In the genomic region with DNA sequence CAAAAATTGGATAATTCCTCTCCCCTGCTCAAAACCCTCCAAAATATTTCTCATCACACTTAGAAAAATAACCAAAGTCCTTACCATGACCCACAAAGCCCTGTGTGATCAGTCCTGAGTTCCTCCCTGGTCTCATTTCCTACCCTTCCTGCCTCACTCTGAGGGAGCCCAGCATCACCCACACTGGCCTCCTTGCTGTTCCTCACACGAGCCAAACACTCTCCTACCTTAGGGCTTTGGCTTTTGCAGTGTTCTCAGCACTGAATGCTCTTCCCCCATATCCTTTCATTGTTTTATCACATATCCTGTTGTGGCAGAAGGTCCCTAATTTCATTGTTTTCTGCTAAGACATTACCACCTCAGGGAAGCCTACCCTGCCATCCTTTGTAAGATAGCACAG, we compare ENCODE assay signal across 39 cellular contexts. TPM values are rescaled to one million over a fixed set of nuclear protein-coding genes. Genes with fewer than 3 reads are reported as not detected.
"Had no signal": no experiment of that assay in that cellular context is flagged by ENCODE, and none has a peak within 500 bp of the region (broad histone marks: within the 10 kb centered on the region; RNA-seq: fewer than 3 reads in every experiment).

No MANE protein-coding gene starts in this region.

- H3K4me3 Mint-ChIP-seq: activated B cell treated with CpG ODN at 0.5 μM for 24 hours; activated CD4-positive, alpha-beta memory T cell treated with anti-CD3 and anti-CD28 coated beads for 36 hours; activated CD4-positive, alpha-beta T cell treated with anti-CD3 and anti-CD28 coated beads, Interleukin-2, amount 10 ng/mL, durations not matched to agents 24 days and 14 days; activated CD8-positive, alpha-beta T cell treated with anti-CD3 and anti-CD28 coated beads for 36 hours; activated naive CD4-positive, alpha-beta T cell treated with anti-CD3 and anti-CD28 coated beads for 36 hours; activated naive CD8-positive, alpha-beta T cell treated with anti-CD3 and anti-CD28 coated beads for 36 hours; activated T-cell treated with anti-CD3 and anti-CD28 coated beads, Interleukin-2, amount 50 U/mL, for 4 hours; activated T-cell treated with anti-CD3 and anti-CD28 coated beads, Interleukin-2, amount 50 U/mL, for 72 hours; activated T-helper 1 cell treated with anti-CD3 and anti-CD28 coated beads, Interleukin-12 subunit alpha, Interleukin-12 subunit beta, Interleukin-2, Interleukin-4 antibody, amounts not matched to agents 30 ng/mL and 10 ng/mL and 1 ng/mL, durations not matched to agents 14 hours and 24 hours and 36 hours; activated T-helper 17 cell treated with anti-CD3 and anti-CD28 coated beads, Interleukin-2, amount 50 U/mL, for 72 hours; T-helper 1 cell treated with Interleukin-12 subunit alpha and Interleukin-12 subunit beta and Interleukin-4 antibody, amounts not matched to agents 30 μg/mL and 1 μg/mL, for 36 hours; T-helper 2 cell treated with Interferon-gamma antibody and Interleukin-4, amounts not matched to agents 5 μg/mL and 100 μg/mL, for 36 hours had no signal

- H3K27ac Mint-ChIP-seq: activated B cell treated with CpG ODN at 0.5 μM for 24 hours; activated CD4-positive, alpha-beta memory T cell treated with anti-CD3 and anti-CD28 coated beads for 36 hours; activated CD4-positive, alpha-beta T cell treated with anti-CD3 and anti-CD28 coated beads, Interleukin-2, amount 10 ng/mL, durations not matched to agents 24 days and 14 days; activated CD8-positive, alpha-beta T cell treated with anti-CD3 and anti-CD28 coated beads for 36 hours; activated naive CD4-positive, alpha-beta T cell treated with anti-CD3 and anti-CD28 coated beads for 36 hours; activated naive CD4-positive, alpha-beta T cell treated with anti-CD3 and anti-CD28 coated beads, Interleukin-2, amount 50 U/mL, for 72 hours; activated naive CD8-positive, alpha-beta T cell treated with anti-CD3 and anti-CD28 coated beads for 36 hours; activated T-cell treated with anti-CD3 and anti-CD28 coated beads, Interleukin-2, amount 50 U/mL, for 72 hours; activated T-helper 1 cell treated with anti-CD3 and anti-CD28 coated beads, Interleukin-12 subunit alpha, Interleukin-12 subunit beta, Interleukin-2, Interleukin-4 antibody, amounts not matched to agents 30 ng/mL and 10 ng/mL and 1 ng/mL, durations not matched to agents 14 hours and 24 hours and 36 hours; activated T-helper 17 cell treated with anti-CD3 and anti-CD28 coated beads, Interleukin-2, amount 50 U/mL, for 72 hours; T-helper 1 cell treated with Interleukin-12 subunit alpha and Interleukin-12 subunit beta and Interleukin-4 antibody, amounts not matched to agents 30 μg/mL and 1 μg/mL, for 36 hours; T-helper 2 cell treated with Interferon-gamma antibody and Interleukin-4, amounts not matched to agents 5 μg/mL and 100 μg/mL, for 36 hours had no signal

- H3K9me3 Mint-ChIP-seq: activated T-helper 1 cell treated with anti-CD3 and anti-CD28 coated beads, Interleukin-12 subunit alpha, Interleukin-12 subunit beta, Interleukin-2, Interleukin-4 antibody, amounts not matched to agents 30 ng/mL and 10 ng/mL and 1 ng/mL, durations not matched to agents 14 hours and 24 hours and 36 hours; T-helper 2 cell treated with Interferon-gamma antibody and Interleukin-4, amounts not matched to agents 5 μg/mL and 100 μg/mL, for 36 hours had no signal

- H3K36me3 ChIP-seq: adrenal gland, brain microvascular endothelial cell, breast epithelium had no signal

- H3K4me1 ChIP-seq: adrenal gland, body of pancreas, breast epithelium had no signal

- H3K4me3 ChIP-seq: adrenal gland, body of pancreas, breast epithelium had no signal

- ATAC-seq: activated CD8-positive, alpha-beta T cell treated with anti-CD3 and anti-CD28 coated beads for 36 hours; activated naive CD4-positive, alpha-beta T cell treated with anti-CD3 and anti-CD28 coated beads, Interleukin-2, amount 50 U/mL, for 72 hours; activated T-cell treated with anti-CD3 and anti-CD28 coated beads, Interleukin-2, amount 50 U/mL, for 4 hours; activated T-cell treated with anti-CD3 and anti-CD28 coated beads, Interleukin-2, amount 50 U/mL, for 72 hours; activated T-helper 17 cell treated with anti-CD3 and anti-CD28 coated beads, Interleukin-2, amount 50 U/mL, for 72 hours; body of pancreas had no signal

- H3K27me3 ChIP-seq: adrenal gland, body of pancreas, brain microvascular endothelial cell, breast epithelium had no signal

- H3K36me3 Mint-ChIP-seq: activated CD4-positive, alpha-beta memory T cell treated with anti-CD3 and anti-CD28 coated beads for 36 hours; activated naive CD8-positive, alpha-beta T cell treated with anti-CD3 and anti-CD28 coated beads for 36 hours had no signal

- DNase-seq: activated B cell treated with CpG ODN at 0.5 μM for 24 hours; activated CD4-positive, alpha-beta memory T cell treated with anti-CD3 and anti-CD28 coated beads for 36 hours; activated CD4-positive, alpha-beta T cell treated with anti-CD3 and anti-CD28 coated beads for 4 hours; activated CD4-positive, alpha-beta T cell treated with anti-CD3 and anti-CD28 coated beads, Interleukin-2, amount 10 ng/mL, durations not matched to agents 24 days and 14 days; activated CD4-positive, alpha-beta T cell treated with anti-CD3 and anti-CD28 coated beads, Interleukin-2, amount 50 U/mL, for 1 hour; activated CD4-positive, alpha-beta T cell treated with anti-CD3 and anti-CD28 coated beads, Interleukin-2, amount 50 U/mL, for 4 hours; activated CD4-positive, CD25-positive, alpha-beta regulatory T cell treated with anti-CD3 and anti-CD28 coated beads, Interleukin-2, amount 50 U/mL, for 72 hours; activated CD8-positive, alpha-beta memory T cell treated with anti-CD3 and anti-CD28 coated beads, Interleukin-2, amount 50 U/mL, for 4 hours; activated CD8-positive, alpha-beta T cell treated with anti-CD3 and anti-CD28 coated beads for 36 hours; activated effector memory CD4-positive, alpha-beta T cell treated with anti-CD3 and anti-CD28 coated beads, Interleukin-2, amount 50 U/mL, for 16 hours; activated gamma-delta T cell treated with Interleukin-2 at 50 U/mL for 16 hours; activated naive CD4-positive, alpha-beta T cell; activated naive CD4-positive, alpha-beta T cell treated with anti-CD3 and anti-CD28 coated beads for 36 hours; activated naive CD4-positive, alpha-beta T cell treated with anti-CD3 and anti-CD28 coated beads, Interleukin-2, amount 50 U/mL, for 16 hours; activated naive CD8-positive, alpha-beta T cell treated with anti-CD3 and anti-CD28 coated beads for 36 hours; activated T-cell treated with anti-CD3 and anti-CD28 coated beads for 4 hours; activated T-cell treated with anti-CD3 and anti-CD28 coated beads, Interleukin-2, amount 50 U/mL, for 1 hour; activated T-cell treated with anti-CD3 and anti-CD28 coated beads, Interleukin-2, amount 50 U/mL, for 4 hours; activated T-cell treated with anti-CD3 and anti-CD28 coated beads, Interleukin-2, amount 50 U/mL, for 72 hours; adrenal gland; amniotic stem cell; aorta; body of pancreas; brain microvascular endothelial cell; central memory CD4-positive, alpha-beta T cell; T-helper 1 cell; T-helper 2 cell; T-helper 9 cell had no signal

- H3K27ac ChIP-seq: adrenal gland, body of pancreas, brain microvascular endothelial cell, breast epithelium, VCaP had no signal

- H3K4me1 Mint-ChIP-seq: activated B cell treated with CpG ODN at 0.5 μM for 24 hours; activated CD4-positive, alpha-beta T cell treated with anti-CD3 and anti-CD28 coated beads, Interleukin-2, amount 10 ng/mL, durations not matched to agents 24 days and 14 days; activated naive CD8-positive, alpha-beta T cell treated with anti-CD3 and anti-CD28 coated beads for 36 hours; activated T-helper 17 cell treated with anti-CD3 and anti-CD28 coated beads, Interleukin-2, amount 50 U/mL, for 72 hours had no signal

RNA-seq across cellular contexts. Expression of gene MGAT4D, which starts 12.2 kb away (rescaled TPM):
- total RNA-seq: activated B cell treated with CpG ODN at 0.5 μM for 24 hours; activated CD4-positive, alpha-beta memory T cell treated with anti-CD3 and anti-CD28 coated beads for 36 hours; activated CD4-positive, alpha-beta T cell treated with anti-CD3 and anti-CD28 coated beads, Interleukin-2, amount 10 ng/mL, durations not matched to agents 24 days and 14 days; activated CD8-positive, alpha-beta memory T cell treated with anti-CD3 and anti-CD28 coated beads for 36 hours; activated CD8-positive, alpha-beta T cell treated with anti-CD3 and anti-CD28 coated beads for 36 hours; activated naive CD4-positive, alpha-beta T cell treated with anti-CD3 and anti-CD28 coated beads for 36 hours; activated naive CD4-positive, alpha-beta T cell treated with anti-CD3 and anti-CD28 coated beads, Interleukin-2, amount 50 U/mL, for 72 hours; activated naive CD8-positive, alpha-beta T cell treated with anti-CD3 and anti-CD28 coated beads for 36 hours; activated T-cell treated with anti-CD3 and anti-CD28 coated beads, Interleukin-2, amount 50 U/mL, for 4 hours; activated T-cell treated with anti-CD3 and anti-CD28 coated beads, Interleukin-2, amount 50 U/mL, for 72 hours; activated T-helper 1 cell treated with anti-CD3 and anti-CD28 coated beads, Interleukin-12 subunit alpha, Interleukin-12 subunit beta, Interleukin-2, Interleukin-4 antibody, amounts not matched to agents 30 ng/mL and 10 ng/mL and 1 ng/mL, durations not matched to agents 14 hours and 24 hours and 36 hours; activated T-helper 17 cell treated with anti-CD3 and anti-CD28 coated beads, Interleukin-2, amount 50 U/mL, for 72 hours; adrenal gland; aorta; astrocyte; body of pancreas; breast epithelium; cardiac septum; cerebellum had no signal
- polyA plus RNA-seq: adrenal gland, aorta had no signal

RNA-seq across cellular contexts. Expression of gene CLGN, which starts 58.5 kb away (rescaled TPM):
- total RNA-seq: activated B cell treated with CpG ODN at 0.5 μM for 24 hours; activated CD4-positive, alpha-beta T cell treated with anti-CD3 and anti-CD28 coated beads, Interleukin-2, amount 10 ng/mL, durations not matched to agents 24 days and 14 days; activated naive CD4-positive, alpha-beta T cell treated with anti-CD3 and anti-CD28 coated beads, Interleukin-2, amount 50 U/mL, for 72 hours; activated T-cell treated with anti-CD3 and anti-CD28 coated beads, Interleukin-2, amount 50 U/mL, for 4 hours; activated T-helper 1 cell treated with anti-CD3 and anti-CD28 coated beads, Interleukin-12 subunit alpha, Interleukin-12 subunit beta, Interleukin-2, Interleukin-4 antibody, amounts not matched to agents 30 ng/mL and 10 ng/mL and 1 ng/mL, durations not matched to agents 14 hours and 24 hours and 36 hours had no signal
- polyA plus RNA-seq: aorta had no signal
